In genomic region chr10:109899578-109900355, GRCh38 we compare ENCODE assay signal across 11 cellular contexts. TPM values are rescaled to one million over a fixed set of nuclear protein-coding genes. Genes with fewer than 3 reads are reported as not detected.
DNase-seq lines count a peak whose midpoint lies in the region; ATAC-seq and TF ChIP-seq lines count a peak whose summit lies in the region.
"Had no signal": no experiment of that assay in that cellular context is flagged by ENCODE, and none has a peak within 500 bp of the region (broad histone marks: within the 10 kb centered on the region; RNA-seq: fewer than 3 reads in every experiment).

No MANE protein-coding gene starts in this region.

- H3K27me3 ChIP-seq in esophagus (ENCODE audit: control insufficient read depth in 1 of 2, insufficient read depth in 2 of 2, low read length in 2 of 2) = no peaks in the 10 kb centered on the region

- H3K4me1 ChIP-seq in esophagus (ENCODE audit: control insufficient read depth in 2 of 2, insufficient read depth in 2 of 2, low read length in 1 of 2) = peaks cover 10% of the 10 kb centered on the region in 2 donors
- peaks cover 3% of the 10 kb centered on the region for H3K4me1 ChIP-seq in urinary bladder (ENCODE audit: insufficient read depth)

- peak overlapping the region; percentile 1 to 71 for H3K27ac ChIP-seq in esophagus (ENCODE audit: low read depth in 2 of 2, low read length in 1 of 2)
- peak overlapping the region; percentile 42 for H3K27ac ChIP-seq in urinary bladder (ENCODE audit: low read depth)

- CTCF ChIA-PET in activated CD8-positive, alpha-beta memory T cell treated with anti-CD3 and anti-CD28 coated beads, Interleukin-2, amount 10 ng/mL, durations not matched to agents 7 days and 5 days (lab: Charles Lee) = interaction anchor here (1.9 kb wide), 1 partner anchor 10 kb away, joined by 5 read pairs; no protein-coding TSS in a partner anchor

- H3K36me3 ChIP-seq in esophagus (ENCODE audit: control insufficient read depth in 2 of 2, insufficient read depth in 2 of 2, low read length in 1 of 2) = no peaks in the 10 kb centered on the region
- no peaks in the 10 kb centered on the region for H3K36me3 ChIP-seq in urinary bladder (ENCODE audit: insufficient read depth)

- WGBS in esophagus, 2 donors = 67 to 72% methylated on average over 8 of the region's 8 CpGs
- 63% methylated on average over 8 of the region's 8 CpGs for WGBS in urinary bladder

- peaks cover 67% of the 10 kb centered on the region for H3K4me1 Mint-ChIP-seq in activated naive CD8-positive, alpha-beta T cell (ENCODE audit: low read depth)
- peaks cover 40% of the 10 kb centered on the region for H3K4me1 Mint-ChIP-seq in activated naive CD8-positive, alpha-beta T cell treated with anti-CD3 and anti-CD28 coated beads for 36 hours
- peaks cover 67% of the 10 kb centered on the region for H3K4me1 Mint-ChIP-seq in nephron
- H3K4me1 Mint-ChIP-seq in activated CD8-positive, alpha-beta memory T cell treated with anti-CD3 and anti-CD28 coated beads, Interleukin-2, amount 10 ng/mL, durations not matched to agents 7 days and 5 days = peaks cover 30% of the 10 kb centered on the region

- no peak for DNase-seq in activated naive CD8-positive, alpha-beta T cell treated with anti-CD3 and anti-CD28 coated beads for 36 hours
- no peak for DNase-seq in NOMO-1 treated with dmso at 0.1 percent for 144 hours (lab: John Stamatoyannopoulos, UW; ENCODE audit: unreplicated experiment)
- no peak for DNase-seq in activated CD8-positive, alpha-beta memory T cell treated with anti-CD3 and anti-CD28 coated beads, Interleukin-2, amount 10 ng/mL, durations not matched to agents 7 days and 5 days
- DNase-seq: NCI-H146; posterior cingulate gyrus; stimulated activated naive CD4-positive, alpha-beta T cell had no signal

- H3K36me3 Mint-ChIP-seq in activated naive CD8-positive, alpha-beta T cell = peaks cover 27% of the 10 kb centered on the region
- peaks cover 72% of the 10 kb centered on the region for H3K36me3 Mint-ChIP-seq in activated naive CD8-positive, alpha-beta T cell treated with anti-CD3 and anti-CD28 coated beads for 36 hours
- H3K36me3 Mint-ChIP-seq in nephron (ENCODE audit: low read depth) = peaks cover 66% of the 10 kb centered on the region
- peaks cover 69% of the 10 kb centered on the region for H3K36me3 Mint-ChIP-seq in activated CD8-positive, alpha-beta memory T cell treated with anti-CD3 and anti-CD28 coated beads, Interleukin-2, amount 10 ng/mL, durations not matched to agents 7 days and 5 days

- no peaks in the 10 kb centered on the region for H3K9me3 Mint-ChIP-seq in activated naive CD8-positive, alpha-beta T cell (ENCODE audit: low read depth)
- H3K9me3 Mint-ChIP-seq in activated naive CD8-positive, alpha-beta T cell treated with anti-CD3 and anti-CD28 coated beads for 36 hours = peaks cover 2% of the 10 kb centered on the region
- no peaks in the 10 kb centered on the region for H3K9me3 Mint-ChIP-seq in nephron
- no peaks in the 10 kb centered on the region for H3K9me3 Mint-ChIP-seq in activated CD8-positive, alpha-beta memory T cell treated with anti-CD3 and anti-CD28 coated beads, Interleukin-2, amount 10 ng/mL, durations not matched to agents 7 days and 5 days (ENCODE audit: low read depth)

- no peaks in the 10 kb centered on the region for H3K9me3 ChIP-seq in esophagus (ENCODE audit: control insufficient read depth in 2 of 2, insufficient read depth in 1 of 2, low read depth in 1 of 2, low read length in 1 of 2)

- H3K4me3 Mint-ChIP-seq in activated naive CD8-positive, alpha-beta T cell = no peak overlapping the region
- no peak overlapping the region for H3K4me3 Mint-ChIP-seq in activated naive CD8-positive, alpha-beta T cell treated with anti-CD3 and anti-CD28 coated beads for 36 hours
- H3K4me3 Mint-ChIP-seq in nephron = no peak overlapping the region
- H3K4me3 Mint-ChIP-seq in activated CD8-positive, alpha-beta memory T cell treated with anti-CD3 and anti-CD28 coated beads, Interleukin-2, amount 10 ng/mL, durations not matched to agents 7 days and 5 days = no peak overlapping the region

- ATAC-seq in activated CD8-positive, alpha-beta memory T cell treated with anti-CD3 and anti-CD28 coated beads, Interleukin-2, amount 10 ng/mL, durations not matched to agents 7 days and 5 days = no peak
- ATAC-seq in GM19463 (IDR thresholded peaks at IDR 0.05; ENCODE audit: unreplicated experiment) = no peak

- H3K4me3 ChIP-seq in esophagus (ENCODE audit: low read depth in 1 of 2, low read length in 2 of 2) = no peak overlapping the region
- no peak overlapping the region for H3K4me3 ChIP-seq in urinary bladder (ENCODE audit: low read depth, low read length)

- H3K27me3 Mint-ChIP-seq in activated naive CD8-positive, alpha-beta T cell = no peaks in the 10 kb centered on the region
- no peaks in the 10 kb centered on the region for H3K27me3 Mint-ChIP-seq in activated naive CD8-positive, alpha-beta T cell treated with anti-CD3 and anti-CD28 coated beads for 36 hours
- no peaks in the 10 kb centered on the region for H3K27me3 Mint-ChIP-seq in nephron (ENCODE audit: low read depth)
- H3K27me3 Mint-ChIP-seq in activated CD8-positive, alpha-beta memory T cell treated with anti-CD3 and anti-CD28 coated beads, Interleukin-2, amount 10 ng/mL, durations not matched to agents 7 days and 5 days = no peaks in the 10 kb centered on the region

- peak overlapping the region; percentile 24 for H3K27ac Mint-ChIP-seq in activated naive CD8-positive, alpha-beta T cell
- no peak overlapping the region for H3K27ac Mint-ChIP-seq in activated naive CD8-positive, alpha-beta T cell treated with anti-CD3 and anti-CD28 coated beads for 36 hours
- peak overlapping the region in 2 of 3 experiments; percentile 60 to 67 for H3K27ac Mint-ChIP-seq in nephron
- H3K27ac Mint-ChIP-seq in activated CD8-positive, alpha-beta memory T cell treated with anti-CD3 and anti-CD28 coated beads, Interleukin-2, amount 10 ng/mL, durations not matched to agents 7 days and 5 days = no peak overlapping the region

- no peak for TF ChIP-seq CTCF in nephron (IDR thresholded peaks at IDR 0.05; ENCODE audit: unreplicated experiment in 3 of 3)

RNA-seq across cellular contexts. Expression of gene XPNPEP1, which starts 23.5 kb away (rescaled TPM):
- 10 to 100 TPM; 90.2 to 96.5 TPM for total RNA-seq in activated naive CD8-positive, alpha-beta T cell treated with anti-CD3 and anti-CD28 coated beads for 36 hours
- polyA plus RNA-seq in esophagus (10 to 100 TPM; 11.3 to 29.3 TPM), urinary bladder (38.1 TPM)
- 89.1 TPM for total RNA-seq in urinary bladder
- 10 to 100 TPM; 72.7 to 84.8 TPM for total RNA-seq in activated CD8-positive, alpha-beta memory T cell treated with anti-CD3 and anti-CD28 coated beads, Interleukin-2, amount 10 ng/mL, durations not matched to agents 7 days and 5 days

Comparison
In these comparisons a context has a peak if more than half of its experiments do, and no peak if none do; other contexts are left out.
1. H3K27ac Mint-ChIP-seq: peak in activated naive CD8-positive, alpha-beta T cell (single experiment) and nephron (2 of 3); none in activated naive CD8-positive, alpha-beta T cell treated with anti-CD3 and anti-CD28 coated beads for 36 hours (single experiment) and activated CD8-positive, alpha-beta memory T cell treated with anti-CD3 and anti-CD28 coated beads, Interleukin-2, amount 10 ng/mL, durations not matched to agents 7 days and 5 days (single experiment).